Comparison of ENCODE assay signal across 10 cellular contexts in genomic region chr11:62398011-62398994, GRCh38. TPM values are rescaled to one million over a fixed set of nuclear protein-coding genes. Genes with fewer than 3 reads are reported as not detected.
DNase-seq lines count a peak whose midpoint lies in the region; ATAC-seq and TF ChIP-seq lines count a peak whose summit lies in the region.
"Had no signal": no experiment of that assay in that cellular context is flagged by ENCODE, and none has a peak within 500 bp of the region (broad histone marks: within the 10 kb centered on the region; RNA-seq: fewer than 3 reads in every experiment).

No MANE protein-coding gene starts in this region.

- no peak overlapping the region for H2AFZ ChIP-seq in mammary epithelial cell (ENCODE audit: low read depth, low read length)

- intact Hi-C loops in breast epithelium (cut with DNase I; ENCODE audit: low total_unique reads) (loop anchor here (10.0 kb wide), 1 partner anchor 476 kb away; no protein-coding TSS in a partner anchor), mammary epithelial cell (cut with micrococcal nuclease) (loop anchor here (5.0 to 10.0 kb wide), 2 partner anchors 389 to 466 kb away; partner anchors contain the start of gene TMEM179B)

- H3K9ac ChIP-seq in mammary epithelial cell (ENCODE audit: insufficient read depth, low read length) = no peak overlapping the region

- no peak overlapping the region for H3K4me3 ChIP-seq in breast epithelium
- no peak overlapping the region for H3K4me3 ChIP-seq in mammary epithelial cell (replicated peaks in 1 of 3; ENCODE audit: insufficient read depth in 1 of 3, low read depth in 2 of 3, low read length in 3 of 3)
- H3K4me3 ChIP-seq in mesodermal cell (ENCODE audit: extremely low read depth, insufficient read depth, low read length, poor library complexity, severe bottlenecking) = no peak overlapping the region
- H3K4me3 ChIP-seq: SJSA1 had no signal

- 79% methylated on average over 19 of the region's 22 CpGs for WGBS in mammary epithelial cell (ENCODE audit: low coverage, missing lambda C conversion rate)
- 57 to 62% methylated on average over 17 to 22 of the region's 22 CpGs for WGBS in mesodermal cell (ENCODE audit: insufficient coverage in 2 of 2), 2 experiments

- no peak for TF ChIP-seq CTCF in breast epithelium (IDR thresholded peaks at IDR 0.05)
- TF ChIP-seq CTCF in mammary epithelial cell (conservative IDR thresholded peaks at IDR 0.05 in 1 of 2, IDR thresholded peaks at IDR 0.05 in 1 of 2; ENCODE audit: extremely low read depth in 1 of 2, insufficient read depth in 1 of 2, low read depth in 1 of 2, low read length in 2 of 2) = no peak

- no peaks in the 10 kb centered on the region for H3K9me3 ChIP-seq in breast epithelium
- H3K9me3 ChIP-seq in mammary epithelial cell (replicated peaks; ENCODE audit: insufficient read depth, low read length) = no peaks in the 10 kb centered on the region
- H3K9me3 ChIP-seq in mesodermal cell (ENCODE audit: control insufficient read depth, low read length) = no peaks in the 10 kb centered on the region
- H3K9me3 ChIP-seq: SJSA1 had no signal

- no peaks in the 10 kb centered on the region for H3K36me3 ChIP-seq in breast epithelium
- no peaks in the 10 kb centered on the region for H3K36me3 ChIP-seq in mammary epithelial cell (ENCODE audit: insufficient read depth, low read length)
- H3K36me3 ChIP-seq in mesodermal cell (ENCODE audit: control insufficient read depth, insufficient read depth, low read length) = no peaks in the 10 kb centered on the region
- H3K36me3 ChIP-seq: SJSA1 had no signal

- H3K27me3 ChIP-seq in breast epithelium = no peaks in the 10 kb centered on the region
- H3K27me3 ChIP-seq in mammary epithelial cell (ENCODE audit: insufficient read depth, low read length) = no peaks in the 10 kb centered on the region
- H3K27me3 ChIP-seq: SJSA1 had no signal

- CTCF ChIA-PET in mammary epithelial cell (lab: Charles Lee; ENCODE audit: low non-redundant PET) = no interaction called here

- no peaks in the 10 kb centered on the region for H4K20me1 ChIP-seq in mammary epithelial cell (ENCODE audit: insufficient read depth, low read length)

- peak overlapping the region; percentile 89 to 97 for H3K27ac ChIP-seq in breast epithelium
- H3K27ac ChIP-seq in mammary epithelial cell (ENCODE audit: insufficient read depth, low read depth, low read length) = no peak overlapping the region
- peak overlapping the region; percentile 39 for H3K27ac ChIP-seq in cingulate gyrus (ENCODE audit: low read depth, low read length)
- peak overlapping the region; percentile 89 for H3K27ac ChIP-seq in mesodermal cell (ENCODE audit: low read depth, low read length, severe bottlenecking)
- H3K27ac ChIP-seq: SJSA1 had no signal

- no peak for TF ChIP-seq POLR2A in breast epithelium (IDR thresholded peaks at IDR 0.05)

- no peaks in the 10 kb centered on the region for H3K79me2 ChIP-seq in mammary epithelial cell (ENCODE audit: insufficient read depth, low read length)

- DNase-seq in breast epithelium (ENCODE audit: low spot score in 2 of 2) (peak in 1 of 2 donors; percentile 52), mammary epithelial cell (no peak), globus pallidus (ENCODE audit: low spot score) (no peak), Kasumi-1 (lab: John Stamatoyannopoulos, UW) (no peak)
- DNase-seq in activated T-cell treated with anti-CD3 and anti-CD28 coated beads, Interleukin-2, amount 50 U/mL, for 1 hour = no peak
- DNase-seq: stimulated activated CD4-positive, alpha-beta T cell treated with anti-CD3 and anti-CD28 coated beads, Interleukin-4, amount 100 ng/mL, for 24 hours had no signal

- no TSS peak for BruUV-seq in mammary epithelial cell (replicated peaks; lab: Mats Ljungman, UMichigan)

- dilution Hi-C loops in mammary epithelial cell (cut with HindIII; ENCODE audit: low sequenced_read_pairs) = loop anchor here (25.0 kb wide), 1 partner anchor 464 kb away; no protein-coding TSS in a partner anchor

- no peak for ATAC-seq in GM21526 (IDR thresholded peaks at IDR 0.05; ENCODE audit: low FRiP score, unreplicated experiment)

- in situ Hi-C loops in mammary epithelial cell (cut with MboI; ENCODE audit: low sequenced_read_pairs in 2 of 2) = loop anchor here (10.0 to 25.0 kb wide), 5 partner anchors 156 to 464 kb away; partner anchors contain the start of genes STX5 (in 1 of the 2), TEX54 (in 1 of the 2) and WDR74 (in 1 of the 2)

- H3K4me2 ChIP-seq in mammary epithelial cell (ENCODE audit: insufficient read depth, low read depth, low read length) = no peak overlapping the region

- H3K4me1 ChIP-seq in breast epithelium (peaks cover 18 to 43% of the 10 kb centered on the region in 2 donors), mammary epithelial cell (ENCODE audit: insufficient read depth, low read length) (peaks cover 14% of the 10 kb centered on the region), mesodermal cell (ENCODE audit: control insufficient read depth, insufficient read depth, low read length, poor library complexity, severe bottlenecking) (peaks cover 50% of the 10 kb centered on the region)

RNA-seq across cellular contexts. Expression of gene SCGB1A1, which starts 20.5 kb away (rescaled TPM):
- total RNA-seq in breast epithelium (not detected), mammary epithelial cell (not detected)
- polyA plus RNA-seq in mammary epithelial cell = not detected
- not detected for polyA minus RNA-seq in mammary epithelial cell
- polyA plus RNA-seq in mesodermal cell (2013, experiment 1 of 2) = not detected
- not detected for polyA plus RNA-seq in mesodermal cell (2013, experiment 2 of 2)
- total RNA-seq: SJSA1 had no signal
